In the genomic region with DNA sequence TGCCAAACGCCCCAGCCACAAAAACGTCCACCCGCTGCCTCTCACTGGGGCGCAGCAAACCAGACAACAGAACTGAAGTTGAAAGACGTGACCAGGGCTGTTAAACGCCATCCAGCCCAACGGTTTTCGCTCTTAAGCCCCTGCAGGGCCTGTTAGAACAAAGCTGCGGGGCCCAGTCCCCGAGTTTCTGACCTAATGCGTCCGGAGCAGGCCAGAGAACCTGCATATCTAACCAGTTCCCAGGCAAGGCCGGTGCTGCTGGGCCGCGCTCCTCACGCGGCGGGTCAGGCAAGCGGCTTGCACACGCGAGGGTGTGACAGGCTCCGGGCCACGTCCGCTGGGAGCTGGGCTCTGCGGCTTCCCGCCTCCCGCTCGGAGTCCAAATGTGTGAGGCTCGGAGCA, we compare ENCODE assay signal across 1 cellular context.
TF ChIP-seq lines count a peak whose summit lies in the region.

No MANE protein-coding gene starts in this region.

TF ChIP-seq in K562, 482 proteins besides CTCF, POLR2A, EP300 and RAD21 (continued from another document):
- no peak for TF ChIP-seq ZBTB7A (IDR thresholded peaks at IDR 0.05; ENCODE audit: borderline replicate concordance, control insufficient read depth, low read depth, low read length)
- TF ChIP-seq, protein P1, sequence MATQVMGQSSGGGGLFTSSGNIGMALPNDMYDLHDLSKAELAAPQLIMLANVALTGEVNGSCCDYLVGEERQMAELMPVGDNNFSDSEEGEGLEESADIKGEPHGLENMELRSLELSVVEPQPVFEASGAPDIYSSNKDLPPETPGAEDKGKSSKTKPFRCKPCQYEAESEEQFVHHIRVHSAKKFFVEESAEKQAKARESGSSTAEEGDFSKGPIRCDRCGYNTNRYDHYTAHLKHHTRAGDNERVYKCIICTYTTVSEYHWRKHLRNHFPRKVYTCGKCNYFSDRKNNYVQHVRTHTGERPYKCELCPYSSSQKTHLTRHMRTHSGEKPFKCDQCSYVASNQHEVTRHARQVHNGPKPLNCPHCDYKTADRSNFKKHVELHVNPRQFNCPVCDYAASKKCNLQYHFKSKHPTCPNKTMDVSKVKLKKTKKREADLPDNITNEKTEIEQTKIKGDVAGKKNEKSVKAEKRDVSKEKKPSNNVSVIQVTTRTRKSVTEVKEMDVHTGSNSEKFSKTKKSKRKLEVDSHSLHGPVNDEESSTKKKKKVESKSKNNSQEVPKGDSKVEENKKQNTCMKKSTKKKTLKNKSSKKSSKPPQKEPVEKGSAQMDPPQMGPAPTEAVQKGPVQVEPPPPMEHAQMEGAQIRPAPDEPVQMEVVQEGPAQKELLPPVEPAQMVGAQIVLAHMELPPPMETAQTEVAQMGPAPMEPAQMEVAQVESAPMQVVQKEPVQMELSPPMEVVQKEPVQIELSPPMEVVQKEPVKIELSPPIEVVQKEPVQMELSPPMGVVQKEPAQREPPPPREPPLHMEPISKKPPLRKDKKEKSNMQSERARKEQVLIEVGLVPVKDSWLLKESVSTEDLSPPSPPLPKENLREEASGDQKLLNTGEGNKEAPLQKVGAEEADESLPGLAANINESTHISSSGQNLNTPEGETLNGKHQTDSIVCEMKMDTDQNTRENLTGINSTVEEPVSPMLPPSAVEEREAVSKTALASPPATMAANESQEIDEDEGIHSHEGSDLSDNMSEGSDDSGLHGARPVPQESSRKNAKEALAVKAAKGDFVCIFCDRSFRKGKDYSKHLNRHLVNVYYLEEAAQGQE (CRISPR knock-in tag; IDR thresholded peaks at IDR 0.05; ENCODE audit: low read depth), result no peak
